16 cellular contexts compared by ENCODE assay signal in the genomic region with DNA sequence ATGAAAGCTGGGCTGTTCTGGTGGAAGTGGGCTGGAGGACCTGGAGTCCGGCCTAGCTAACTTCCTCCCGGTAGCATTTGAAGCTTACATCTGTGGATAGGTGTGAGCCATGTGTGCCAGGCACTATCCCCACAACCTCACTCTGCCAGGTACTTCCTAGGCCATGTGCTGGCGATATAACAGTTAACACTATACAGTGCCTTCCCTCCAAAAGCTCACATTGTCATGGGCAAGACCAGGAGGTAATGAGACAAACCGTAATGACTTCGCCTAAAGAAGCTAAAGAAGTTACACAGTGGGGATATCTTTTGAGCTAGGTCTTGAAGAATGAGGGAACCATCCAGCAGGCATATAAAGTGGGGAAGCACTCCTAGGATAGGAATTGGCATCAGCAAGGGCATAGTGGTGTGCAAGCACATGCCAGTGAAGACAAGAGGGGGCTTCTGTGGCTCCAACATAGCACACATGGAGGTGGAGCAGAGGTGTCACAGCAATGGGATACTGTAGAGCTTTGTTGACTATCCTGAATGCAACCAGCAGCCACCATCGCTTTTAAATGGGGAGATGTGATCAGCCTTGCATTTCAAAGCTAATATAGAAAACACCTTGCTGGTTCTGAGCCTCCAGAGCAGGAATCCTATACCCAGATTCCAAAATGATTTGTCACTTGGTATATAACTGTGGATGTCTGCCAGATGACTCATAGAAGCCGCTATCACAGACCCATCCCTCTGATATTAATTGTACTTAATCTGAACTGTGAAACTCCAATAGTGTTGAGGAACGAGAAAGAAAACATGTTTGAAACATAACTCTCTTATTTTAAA.
DNase-seq lines count a peak whose midpoint lies in the region; ATAC-seq and TF ChIP-seq lines count a peak whose summit lies in the region.
"Had no signal": no experiment of that assay in that cellular context is flagged by ENCODE, and none has a peak within 500 bp of the region (broad histone marks: within the 10 kb centered on the region; RNA-seq: fewer than 3 reads in every experiment).

No MANE protein-coding gene starts in this region.

- no peaks in the 10 kb centered on the region for H3K9me3 Mint-ChIP-seq in stimulated activated effector memory CD8-positive, alpha-beta T cell treated with anti-CD3 and anti-CD28 coated beads, Interleukin-12 subunit alpha, Interleukin-12 subunit beta, amount 100 ng/mL, for 72 hours
- H3K9me3 Mint-ChIP-seq: activated T-helper 17 cell treated with anti-CD3 and anti-CD28 coated beads, Interleukin-2, amount 50 U/mL, for 72 hours; immature natural killer cell had no signal

- no peaks in the 10 kb centered on the region for H3K4me1 Mint-ChIP-seq in stimulated activated effector memory CD8-positive, alpha-beta T cell treated with anti-CD3 and anti-CD28 coated beads, Interleukin-12 subunit alpha, Interleukin-12 subunit beta, amount 100 ng/mL, for 72 hours
- H3K4me1 Mint-ChIP-seq: activated T-helper 17 cell treated with anti-CD3 and anti-CD28 coated beads, Interleukin-2, amount 50 U/mL, for 72 hours; immature natural killer cell had no signal

- ATAC-seq in stimulated activated effector memory CD8-positive, alpha-beta T cell treated with anti-CD3 and anti-CD28 coated beads, Interleukin-12 subunit alpha, Interleukin-12 subunit beta, amount 100 ng/mL, for 72 hours: peak; percentile 34
- ATAC-seq: activated T-helper 17 cell treated with anti-CD3 and anti-CD28 coated beads, Interleukin-2, amount 50 U/mL, for 72 hours had no signal

- H3K36me3 ChIP-seq in Peyer's patch: no peaks in the 10 kb centered on the region
- H3K36me3 ChIP-seq in tibial artery: no peaks in the 10 kb centered on the region
- H3K36me3 ChIP-seq: uterus, WERI-Rb-1 had no signal

- in situ Hi-C loops in GM13977 (cut with MboI; ENCODE audit: low pct_unique_long_range_greater_than_20kb, low sequenced_read_pairs, unreplicated experiment): no loop called here

- TF ChIP-seq CTCF in Peyer's patch (IDR thresholded peaks at IDR 0.05) (no peak), GM13977 (IDR thresholded peaks at IDR 0.05; ENCODE audit: extremely low read depth, insufficient read depth, missing control alignments) (no peak), tibial artery (IDR thresholded peaks at IDR 0.05) (no peak)

- no peak overlapping the region for H3K27ac Mint-ChIP-seq in stimulated activated effector memory CD8-positive, alpha-beta T cell treated with anti-CD3 and anti-CD28 coated beads, Interleukin-12 subunit alpha, Interleukin-12 subunit beta, amount 100 ng/mL, for 72 hours
- H3K27ac Mint-ChIP-seq: activated T-helper 17 cell treated with anti-CD3 and anti-CD28 coated beads, Interleukin-2, amount 50 U/mL, for 72 hours; immature natural killer cell had no signal

- no peaks in the 10 kb centered on the region for H3K27me3 ChIP-seq in Peyer's patch
- no peaks in the 10 kb centered on the region for H3K27me3 ChIP-seq in tibial artery
- H3K27me3 ChIP-seq: dorsolateral prefrontal cortex, uterus had no signal

- H3K4me3 ChIP-seq in Peyer's patch (no peak overlapping the region), tibial artery (no peak overlapping the region)
- H3K4me3 ChIP-seq: dorsolateral prefrontal cortex, uterus had no signal

- H3K27ac ChIP-seq in Peyer's patch (peak overlapping the region in 1 of 4 donors; percentile 36), tibial artery (no peak overlapping the region)
- H3K27ac ChIP-seq: dorsolateral prefrontal cortex, uterus, WERI-Rb-1 had no signal

- H3K4me3 Mint-ChIP-seq in stimulated activated effector memory CD8-positive, alpha-beta T cell treated with anti-CD3 and anti-CD28 coated beads, Interleukin-12 subunit alpha, Interleukin-12 subunit beta, amount 100 ng/mL, for 72 hours: no peak overlapping the region
- H3K4me3 Mint-ChIP-seq: activated T-helper 17 cell treated with anti-CD3 and anti-CD28 coated beads, Interleukin-2, amount 50 U/mL, for 72 hours; immature natural killer cell had no signal

- DNase-seq in HK-2 (ENCODE audit: unreplicated experiment) (peak; percentile 41), amniotic epithelial cell (ENCODE audit: low read depth) (peak; percentile 71), iris pigment epithelial cell (ENCODE audit: low read depth) (peak; percentile 86), Peyer's patch (no peak), GM13977 (ENCODE audit: low spot score) (no peak), cerebellar nuclear complex (lab: John Stamatoyannopoulos, UW) (no peak), tibial artery (no peak)
- DNase-seq in stimulated activated effector memory CD8-positive, alpha-beta T cell treated with anti-CD3 and anti-CD28 coated beads, Interleukin-12 subunit alpha, Interleukin-12 subunit beta, amount 100 ng/mL, for 72 hours (ENCODE audit: low spot score in 2 of 2): no peak
- DNase-seq: dorsolateral prefrontal cortex, H7, immature natural killer cell, NCI-H1105, occipital lobe, uterus, WERI-Rb-1 had no signal

- H3K9me3 ChIP-seq in Peyer's patch (no peaks in the 10 kb centered on the region), tibial artery (no peaks in the 10 kb centered on the region)
- H3K9me3 ChIP-seq: uterus had no signal

- no peaks in the 10 kb centered on the region for H3K36me3 Mint-ChIP-seq in stimulated activated effector memory CD8-positive, alpha-beta T cell treated with anti-CD3 and anti-CD28 coated beads, Interleukin-12 subunit alpha, Interleukin-12 subunit beta, amount 100 ng/mL, for 72 hours
- H3K36me3 Mint-ChIP-seq: immature natural killer cell had no signal

- intact Hi-C loops in tibial artery (cut with DNase I; ENCODE audit: low total_unique reads): no loop called here

- H3K4me1 ChIP-seq in Peyer's patch: peaks cover 0 to 15% (median 0%) of the 10 kb centered on the region in 4 donors
- no peaks in the 10 kb centered on the region for H3K4me1 ChIP-seq in tibial artery
- H3K4me1 ChIP-seq: uterus had no signal

- no peak for TF ChIP-seq POLR2A in Peyer's patch (IDR thresholded peaks at IDR 0.05)

Comparison
In these comparisons a context has a peak if more than half of its experiments do, and no peak if none do; other contexts are left out.
1. DNase-seq: peak in HK-2 (single experiment), amniotic epithelial cell (single experiment) and iris pigment epithelial cell (single experiment); none in stimulated activated effector memory CD8-positive, alpha-beta T cell treated with anti-CD3 and anti-CD28 coated beads, Interleukin-12 subunit alpha, Interleukin-12 subunit beta, amount 100 ng/mL, for 72 hours (0 of 2), Peyer's patch (0 of 3), GM13977 (single experiment), cerebellar nuclear complex (0 of 2) and tibial artery (0 of 2).